Comparison of ENCODE assay signal across 1 cellular context in the genomic region with DNA sequence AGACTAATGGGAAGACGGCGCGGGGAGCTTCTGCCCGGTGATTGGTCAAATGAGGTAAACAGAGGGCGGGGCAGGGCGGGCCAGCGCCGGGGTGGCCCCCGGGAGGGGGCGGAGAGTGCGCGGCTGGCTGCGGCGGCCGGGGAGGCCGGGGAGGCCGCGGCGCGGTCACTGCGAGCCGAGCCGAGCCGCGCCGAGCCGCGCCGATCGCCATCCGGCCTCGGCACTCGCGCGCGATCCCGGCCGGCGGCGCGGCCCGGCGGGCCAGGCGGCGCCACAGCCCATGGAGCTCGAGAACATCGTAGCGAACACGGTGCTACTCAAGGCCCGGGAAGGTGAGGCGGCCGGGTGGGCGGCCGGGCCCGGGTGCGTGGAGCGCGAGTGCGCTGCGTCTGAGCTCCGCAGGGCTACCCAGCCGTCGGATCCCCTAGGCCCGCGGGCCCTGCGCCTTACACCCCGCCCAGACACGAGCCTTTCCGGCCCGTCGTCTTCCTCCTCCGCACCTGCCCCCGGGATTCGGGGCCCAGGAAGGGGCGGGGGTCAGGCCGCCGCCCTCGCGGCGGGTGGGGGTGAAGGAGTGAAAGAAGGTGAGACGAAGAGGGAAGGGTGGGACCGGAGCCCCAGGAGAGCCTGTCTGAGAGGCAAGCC.
TF ChIP-seq lines count a peak whose summit lies in the region.

A gene (plus strand): TSS at position 111 of the 645 bp plus-strand sequence. CDS start 170 bp downstream, at position 281.

TF ChIP-seq in K562, 482 proteins besides CTCF, POLR2A, EP300 and RAD21 (continued from another document):
- TF ChIP-seq, protein P1, sequence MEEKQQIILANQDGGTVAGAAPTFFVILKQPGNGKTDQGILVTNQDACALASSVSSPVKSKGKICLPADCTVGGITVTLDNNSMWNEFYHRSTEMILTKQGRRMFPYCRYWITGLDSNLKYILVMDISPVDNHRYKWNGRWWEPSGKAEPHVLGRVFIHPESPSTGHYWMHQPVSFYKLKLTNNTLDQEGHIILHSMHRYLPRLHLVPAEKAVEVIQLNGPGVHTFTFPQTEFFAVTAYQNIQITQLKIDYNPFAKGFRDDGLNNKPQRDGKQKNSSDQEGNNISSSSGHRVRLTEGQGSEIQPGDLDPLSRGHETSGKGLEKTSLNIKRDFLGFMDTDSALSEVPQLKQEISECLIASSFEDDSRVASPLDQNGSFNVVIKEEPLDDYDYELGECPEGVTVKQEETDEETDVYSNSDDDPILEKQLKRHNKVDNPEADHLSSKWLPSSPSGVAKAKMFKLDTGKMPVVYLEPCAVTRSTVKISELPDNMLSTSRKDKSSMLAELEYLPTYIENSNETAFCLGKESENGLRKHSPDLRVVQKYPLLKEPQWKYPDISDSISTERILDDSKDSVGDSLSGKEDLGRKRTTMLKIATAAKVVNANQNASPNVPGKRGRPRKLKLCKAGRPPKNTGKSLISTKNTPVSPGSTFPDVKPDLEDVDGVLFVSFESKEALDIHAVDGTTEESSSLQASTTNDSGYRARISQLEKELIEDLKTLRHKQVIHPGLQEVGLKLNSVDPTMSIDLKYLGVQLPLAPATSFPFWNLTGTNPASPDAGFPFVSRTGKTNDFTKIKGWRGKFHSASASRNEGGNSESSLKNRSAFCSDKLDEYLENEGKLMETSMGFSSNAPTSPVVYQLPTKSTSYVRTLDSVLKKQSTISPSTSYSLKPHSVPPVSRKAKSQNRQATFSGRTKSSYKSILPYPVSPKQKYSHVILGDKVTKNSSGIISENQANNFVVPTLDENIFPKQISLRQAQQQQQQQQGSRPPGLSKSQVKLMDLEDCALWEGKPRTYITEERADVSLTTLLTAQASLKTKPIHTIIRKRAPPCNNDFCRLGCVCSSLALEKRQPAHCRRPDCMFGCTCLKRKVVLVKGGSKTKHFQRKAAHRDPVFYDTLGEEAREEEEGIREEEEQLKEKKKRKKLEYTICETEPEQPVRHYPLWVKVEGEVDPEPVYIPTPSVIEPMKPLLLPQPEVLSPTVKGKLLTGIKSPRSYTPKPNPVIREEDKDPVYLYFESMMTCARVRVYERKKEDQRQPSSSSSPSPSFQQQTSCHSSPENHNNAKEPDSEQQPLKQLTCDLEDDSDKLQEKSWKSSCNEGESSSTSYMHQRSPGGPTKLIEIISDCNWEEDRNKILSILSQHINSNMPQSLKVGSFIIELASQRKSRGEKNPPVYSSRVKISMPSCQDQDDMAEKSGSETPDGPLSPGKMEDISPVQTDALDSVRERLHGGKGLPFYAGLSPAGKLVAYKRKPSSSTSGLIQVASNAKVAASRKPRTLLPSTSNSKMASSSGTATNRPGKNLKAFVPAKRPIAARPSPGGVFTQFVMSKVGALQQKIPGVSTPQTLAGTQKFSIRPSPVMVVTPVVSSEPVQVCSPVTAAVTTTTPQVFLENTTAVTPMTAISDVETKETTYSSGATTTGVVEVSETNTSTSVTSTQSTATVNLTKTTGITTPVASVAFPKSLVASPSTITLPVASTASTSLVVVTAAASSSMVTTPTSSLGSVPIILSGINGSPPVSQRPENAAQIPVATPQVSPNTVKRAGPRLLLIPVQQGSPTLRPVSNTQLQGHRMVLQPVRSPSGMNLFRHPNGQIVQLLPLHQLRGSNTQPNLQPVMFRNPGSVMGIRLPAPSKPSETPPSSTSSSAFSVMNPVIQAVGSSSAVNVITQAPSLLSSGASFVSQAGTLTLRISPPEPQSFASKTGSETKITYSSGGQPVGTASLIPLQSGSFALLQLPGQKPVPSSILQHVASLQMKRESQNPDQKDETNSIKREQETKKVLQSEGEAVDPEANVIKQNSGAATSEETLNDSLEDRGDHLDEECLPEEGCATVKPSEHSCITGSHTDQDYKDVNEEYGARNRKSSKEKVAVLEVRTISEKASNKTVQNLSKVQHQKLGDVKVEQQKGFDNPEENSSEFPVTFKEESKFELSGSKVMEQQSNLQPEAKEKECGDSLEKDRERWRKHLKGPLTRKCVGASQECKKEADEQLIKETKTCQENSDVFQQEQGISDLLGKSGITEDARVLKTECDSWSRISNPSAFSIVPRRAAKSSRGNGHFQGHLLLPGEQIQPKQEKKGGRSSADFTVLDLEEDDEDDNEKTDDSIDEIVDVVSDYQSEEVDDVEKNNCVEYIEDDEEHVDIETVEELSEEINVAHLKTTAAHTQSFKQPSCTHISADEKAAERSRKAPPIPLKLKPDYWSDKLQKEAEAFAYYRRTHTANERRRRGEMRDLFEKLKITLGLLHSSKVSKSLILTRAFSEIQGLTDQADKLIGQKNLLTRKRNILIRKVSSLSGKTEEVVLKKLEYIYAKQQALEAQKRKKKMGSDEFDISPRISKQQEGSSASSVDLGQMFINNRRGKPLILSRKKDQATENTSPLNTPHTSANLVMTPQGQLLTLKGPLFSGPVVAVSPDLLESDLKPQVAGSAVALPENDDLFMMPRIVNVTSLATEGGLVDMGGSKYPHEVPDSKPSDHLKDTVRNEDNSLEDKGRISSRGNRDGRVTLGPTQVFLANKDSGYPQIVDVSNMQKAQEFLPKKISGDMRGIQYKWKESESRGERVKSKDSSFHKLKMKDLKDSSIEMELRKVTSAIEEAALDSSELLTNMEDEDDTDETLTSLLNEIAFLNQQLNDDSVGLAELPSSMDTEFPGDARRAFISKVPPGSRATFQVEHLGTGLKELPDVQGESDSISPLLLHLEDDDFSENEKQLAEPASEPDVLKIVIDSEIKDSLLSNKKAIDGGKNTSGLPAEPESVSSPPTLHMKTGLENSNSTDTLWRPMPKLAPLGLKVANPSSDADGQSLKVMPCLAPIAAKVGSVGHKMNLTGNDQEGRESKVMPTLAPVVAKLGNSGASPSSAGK (IDR thresholded peaks at IDR 0.05), result no peak
- TF ChIP-seq ZNF583 (CRISPR knock-in tag; IDR thresholded peaks at IDR 0.05) (no peak), SRSF3 (IDR thresholded peaks at IDR 0.05; ENCODE audit: insufficient read depth, low read length) (0 out of 2 replicates have a peak, but pooled peaks have one; percentile 29), TCF3 (CRISPR knock-in tag; IDR thresholded peaks at IDR 0.05) (no peak), CSDE1 (IDR thresholded peaks at IDR 0.05) (no peak)
